13 cellular contexts compared by ENCODE assay signal in genomic region chr1:22056043-22056442, GRCh38. TPM values are rescaled to one million over a fixed set of nuclear protein-coding genes. Genes with fewer than 3 reads are reported as not detected.
DNase-seq lines count a peak whose midpoint lies in the region; ATAC-seq and TF ChIP-seq lines count a peak whose summit lies in the region.
"Had no signal": no experiment of that assay in that cellular context is flagged by ENCODE, and none has a peak within 500 bp of the region (broad histone marks: within the 10 kb centered on the region; RNA-seq: fewer than 3 reads in every experiment).

No MANE protein-coding gene starts in this region.

- peak overlapping the region; percentile 22 for H3K27ac Mint-ChIP-seq in activated T-helper 17 cell treated with anti-CD3 and anti-CD28 coated beads, Interleukin-2, amount 50 U/mL, for 72 hours
- H3K27ac Mint-ChIP-seq in memory B cell, result peak overlapping the region; percentile 13
- H3K27ac Mint-ChIP-seq in type B pancreatic cell, result peak overlapping the region; percentile 28

- H3K4me3 Mint-ChIP-seq in activated T-helper 17 cell treated with anti-CD3 and anti-CD28 coated beads, Interleukin-2, amount 50 U/mL, for 72 hours, result peak overlapping the region; percentile 91
- H3K4me3 Mint-ChIP-seq in memory B cell (peak overlapping the region; percentile 41), type B pancreatic cell (peak overlapping the region; percentile 50)

- H3K27me3 ChIP-seq in left ventricle myocardium inferior (ENCODE audit: low read depth) (no peaks in the 10 kb centered on the region), right atrium auricular region (no peaks in the 10 kb centered on the region)

- no peaks in the 10 kb centered on the region for H3K9me3 Mint-ChIP-seq in activated T-helper 17 cell treated with anti-CD3 and anti-CD28 coated beads, Interleukin-2, amount 50 U/mL, for 72 hours
- H3K9me3 Mint-ChIP-seq in memory B cell (no peaks in the 10 kb centered on the region), type B pancreatic cell (no peaks in the 10 kb centered on the region)

- H3K9me3 ChIP-seq in left ventricle myocardium inferior (replicated peaks) (no peaks in the 10 kb centered on the region), right atrium auricular region (no peaks in the 10 kb centered on the region)
- H3K9me3 ChIP-seq: prostate gland had no signal

- intact Hi-C loops in left ventricle myocardium inferior (cut with micrococcal nuclease), result no loop called here

- ATAC-seq in activated T-helper 17 cell treated with anti-CD3 and anti-CD28 coated beads, Interleukin-2, amount 50 U/mL, for 72 hours (replicated peaks), result no peak
- ATAC-seq in memory B cell (ENCODE audit: low read depth) (no peak), GM21723 (IDR thresholded peaks at IDR 0.05; ENCODE audit: unreplicated experiment) (no peak)
- ATAC-seq: left cardiac atrium, Panc1 had no signal

- H3K27ac ChIP-seq in left ventricle myocardium inferior (replicated peaks) (peak overlapping the region; percentile 49), right atrium auricular region (peak overlapping the region in 1 of 2 donors; percentile 6)
- H3K27ac ChIP-seq: prostate gland had no signal

- peaks cover 44% of the 10 kb centered on the region for H3K4me1 Mint-ChIP-seq in activated T-helper 17 cell treated with anti-CD3 and anti-CD28 coated beads, Interleukin-2, amount 50 U/mL, for 72 hours
- H3K4me1 Mint-ChIP-seq in memory B cell (peaks cover 26% of the 10 kb centered on the region), type B pancreatic cell (ENCODE audit: unreplicated experiment) (peaks cover 31% of the 10 kb centered on the region)

- H3K36me3 ChIP-seq in left ventricle myocardium inferior, result peaks cover 7% of the 10 kb centered on the region
- no peaks in the 10 kb centered on the region for H3K36me3 ChIP-seq in right atrium auricular region
- H3K36me3 ChIP-seq: prostate gland had no signal

- no peaks in the 10 kb centered on the region for H3K27me3 Mint-ChIP-seq in activated T-helper 17 cell treated with anti-CD3 and anti-CD28 coated beads, Interleukin-2, amount 50 U/mL, for 72 hours
- H3K27me3 Mint-ChIP-seq in memory B cell (no peaks in the 10 kb centered on the region), type B pancreatic cell (no peaks in the 10 kb centered on the region)

- peaks cover 83% of the 10 kb centered on the region for H3K36me3 Mint-ChIP-seq in activated T-helper 17 cell treated with anti-CD3 and anti-CD28 coated beads, Interleukin-2, amount 50 U/mL, for 72 hours (ENCODE audit: low read depth)
- peaks cover 15% of the 10 kb centered on the region for H3K36me3 Mint-ChIP-seq in memory B cell
- peaks cover 16% of the 10 kb centered on the region for H3K36me3 Mint-ChIP-seq in type B pancreatic cell

- no peak for DNase-seq in left ventricle myocardium inferior
- DNase-seq in right atrium auricular region (ENCODE audit: low spot score), result no peak
- no peak for DNase-seq in memory B cell (ENCODE audit: low spot score in 2 of 2)
- no peak for DNase-seq in type B pancreatic cell (ENCODE audit: extremely low spot score, unreplicated experiment)
- no peak for DNase-seq in NCI-H82 treated with DMSO at 0.1 percent for 48 hours (lab: John Stamatoyannopoulos, UW; ENCODE audit: unreplicated experiment)
- no peak for DNase-seq in putamen (ENCODE audit: low spot score)
- DNase-seq: left cardiac atrium, NCI-H2081 treated with DMSO at 0.1 percent for 48 hours had no signal

- TF ChIP-seq CTCF in left ventricle myocardium inferior (IDR thresholded peaks at IDR 0.05; ENCODE audit: borderline replicate concordance) (no peak), right atrium auricular region (IDR thresholded peaks at IDR 0.05) (no peak), type B pancreatic cell (conservative IDR thresholded peaks at IDR 0.05) (no peak)

- peak overlapping the region; percentile 43 for H3K4me3 ChIP-seq in left ventricle myocardium inferior
- H3K4me3 ChIP-seq in right atrium auricular region, result no peak overlapping the region
- H3K4me3 ChIP-seq: prostate gland had no signal

- H3K4me1 ChIP-seq in left ventricle myocardium inferior (peaks cover 85% of the 10 kb centered on the region), right atrium auricular region (peaks cover 0 to 64% of the 10 kb centered on the region in 2 donors)

RNA-seq across cellular contexts. Expression of gene CDC42, which starts 3.5 kb away (rescaled TPM):
- total RNA-seq in left ventricle myocardium inferior, result 126 TPM
- 100 to 1,000 TPM; 144 to 147 TPM for total RNA-seq in right atrium auricular region
- total RNA-seq in activated T-helper 17 cell treated with anti-CD3 and anti-CD28 coated beads, Interleukin-2, amount 50 U/mL, for 72 hours, result 100 to 1,000 TPM; 243 to 264 TPM
- 238 and 301 TPM in 2 replicates for total RNA-seq in type B pancreatic cell (ENCODE audit: low replicate concordance)

RNA-seq across cellular contexts. Expression of gene CELA3A, which starts 54.6 kb away (rescaled TPM):
- total RNA-seq in left ventricle myocardium inferior (not detected), right atrium auricular region (not detected), type B pancreatic cell (ENCODE audit: low replicate concordance) (0.40 TPM in 1 of 2 replicates, not detected in the other)
- total RNA-seq in activated T-helper 17 cell treated with anti-CD3 and anti-CD28 coated beads, Interleukin-2, amount 50 U/mL, for 72 hours, result not detected
- total RNA-seq: HT1080, left cardiac atrium, prostate gland had no signal

Comparison
In these comparisons a context has a peak if more than half of its experiments do, and no peak if none do; other contexts are left out.
1. H3K4me3 Mint-ChIP-seq: peak in every context shown above with its lines; median percentile 91 in activated T-helper 17 cell treated with anti-CD3 and anti-CD28 coated beads, Interleukin-2, amount 50 U/mL, for 72 hours; 50 in type B pancreatic cell; 41 in memory B cell.